17 cellular contexts compared by ENCODE assay signal in genomic region chr2:236670235-236670620, GRCh38.
DNase-seq lines count a peak whose midpoint lies in the region; ATAC-seq lines count a peak whose summit lies in the region.
"Had no signal": no experiment of that assay in that cellular context is flagged by ENCODE, and none has a peak within 500 bp of the region (broad histone marks: within the 10 kb centered on the region; RNA-seq: fewer than 3 reads in every experiment).

No MANE protein-coding gene starts in this region.

- intact Hi-C loops in Right ventricle myocardium inferior (cut with DNase I): no loop called here
- intact Hi-C loops in Right ventricle myocardium superior (cut with DNase I): no loop called here

- DNase-seq in Right ventricle myocardium inferior (ENCODE audit: missing footprints) (no peak), Right ventricle myocardium superior (no peak), DMS153 (lab: John Stamatoyannopoulos, UW) (no peak), NCI-H1105 treated with DMSO at 0.1 percent for 48 hours (lab: John Stamatoyannopoulos, UW) (no peak), NCI-H446 treated with DMSO at 0.1 percent for 48 hours (lab: John Stamatoyannopoulos, UW) (no peak)
- DNase-seq: EL, MG63, NCI-H1092 treated with DMSO at 0.1 percent for 48 hours, NCI-H1694 treated with DMSO at 0.1 percent for 48 hours, NCI-H345, NCI-H69 had no signal

- no peaks in the 10 kb centered on the region for H3K36me3 ChIP-seq in rectal smooth muscle tissue (ENCODE audit: control insufficient read depth, insufficient read depth, low read length)
- H3K36me3 ChIP-seq: BLaER1 treated with 17β-estradiol and CSF1 and Interleukin-3, amounts not matched to agents 10 nM and 100 nM; MG63 had no signal

- H3K4me3 ChIP-seq in rectal smooth muscle tissue (ENCODE audit: low read length): no peak overlapping the region
- H3K4me3 ChIP-seq: BLaER1 treated with 17β-estradiol and CSF1 and Interleukin-3, amounts not matched to agents 10 nM and 100 nM; MG63 had no signal

- ATAC-seq in Right ventricle myocardium inferior (peak; percentile 8), Right ventricle myocardium superior (ENCODE audit: poor library complexity) (no peak), GM19324 (IDR thresholded peaks at IDR 0.05; ENCODE audit: low FRiP score, unreplicated experiment) (no peak)
- ATAC-seq: HepG2 had no signal

- peak overlapping the region; percentile 42 for H3K27ac ChIP-seq in layer of hippocampus (ENCODE audit: low read depth, low read length)
- H3K27ac ChIP-seq in rectal smooth muscle tissue (ENCODE audit: low read depth, low read length): peak overlapping the region; percentile 65
- H3K27ac ChIP-seq: BLaER1 treated with 17β-estradiol and CSF1 and Interleukin-3, amounts not matched to agents 10 nM and 100 nM; KMS-11 had no signal

- no peaks in the 10 kb centered on the region for H3K4me1 ChIP-seq in rectal smooth muscle tissue (ENCODE audit: control insufficient read depth, insufficient read depth, low read length)

- no peaks in the 10 kb centered on the region for H3K27me3 ChIP-seq in layer of hippocampus (ENCODE audit: control insufficient read depth, insufficient read depth, low read length)
- H3K27me3 ChIP-seq in rectal smooth muscle tissue (ENCODE audit: control insufficient read depth, insufficient read depth, low read length): no peaks in the 10 kb centered on the region
- H3K27me3 ChIP-seq: BLaER1 treated with 17β-estradiol and CSF1 and Interleukin-3, amounts not matched to agents 10 nM and 100 nM; MG63 had no signal

- no peak overlapping the region for H3K9ac ChIP-seq in rectal smooth muscle tissue (ENCODE audit: low read length)
- H3K9ac ChIP-seq: BLaER1 treated with 17β-estradiol and CSF1 and Interleukin-3, amounts not matched to agents 10 nM and 100 nM; KMS-11 had no signal
